9 cellular contexts compared by ENCODE assay signal in the genomic region with DNA sequence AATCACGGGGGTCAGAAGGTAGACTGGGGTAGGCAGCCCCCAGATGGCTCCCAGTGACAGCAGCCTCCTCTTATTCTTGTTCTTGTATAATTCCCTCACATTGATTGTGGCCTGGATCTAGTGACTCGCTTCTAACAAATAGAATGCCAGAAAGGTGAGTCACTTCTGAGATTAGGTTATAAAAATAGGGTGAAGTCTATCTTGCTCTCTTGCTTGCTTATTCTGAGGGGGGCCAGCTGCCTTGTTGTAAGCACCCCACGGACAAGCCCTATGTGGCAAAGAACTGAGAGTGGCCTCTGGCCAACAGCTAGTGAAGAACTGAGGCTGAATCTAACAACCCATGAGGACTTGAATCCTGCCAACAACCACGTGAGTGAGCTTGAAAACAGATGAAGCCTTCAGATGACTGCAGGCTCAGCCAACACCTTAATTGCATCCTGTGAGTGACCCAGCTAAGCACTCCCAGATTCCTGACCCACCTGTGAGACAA. TPM values are rescaled to one million over a fixed set of nuclear protein-coding genes. Genes with fewer than 3 reads are reported as not detected.
DNase-seq lines count a peak whose midpoint lies in the region; ATAC-seq and TF ChIP-seq lines count a peak whose summit lies in the region.
"Had no signal": no experiment of that assay in that cellular context is flagged by ENCODE, and none has a peak within 500 bp of the region (broad histone marks: within the 10 kb centered on the region; RNA-seq: fewer than 3 reads in every experiment).

No MANE protein-coding gene starts in this region.

- DNase-seq in DMS53 (lab: John Stamatoyannopoulos, UW), result peak; percentile 86
- peak; percentile 2 for DNase-seq in RPMI8226
- DNase-seq in fibroblast of the aortic adventitia (ENCODE audit: low read depth), result peak; percentile 91
- DNase-seq in ovary, result peak; percentile 18 to 42 (median 30)
- DNase-seq in Kasumi-1 (lab: John Stamatoyannopoulos, UW), result no peak
- DNase-seq in thyroid gland, result no peak
- DNase-seq: KBM-7 had no signal

- H3K9me3 ChIP-seq in ovary (no peaks in the 10 kb centered on the region), thyroid gland (no peaks in the 10 kb centered on the region)

- TF ChIP-seq POLR2A in ovary (IDR thresholded peaks at IDR 0.05) (no peak), thyroid gland (IDR thresholded peaks at IDR 0.05) (no peak)

- H3K27ac ChIP-seq in ovary (no peak overlapping the region), thyroid gland (no peak overlapping the region)

- no peak for TF ChIP-seq CTCF in fibroblast of the aortic adventitia (IDR thresholded peaks at IDR 0.05; ENCODE audit: insufficient read depth, low read length)
- no peak for TF ChIP-seq CTCF in ovary (IDR thresholded peaks at IDR 0.05)
- no peak for TF ChIP-seq CTCF in thyroid gland (IDR thresholded peaks at IDR 0.05)

- WGBS in ovary, 3 donors, result 16 to 20% (median 17%) methylated on average over 4 of the region's 4 CpGs
- 61 to 68% methylated on average over 4 of the region's 4 CpGs for WGBS in thyroid gland, 2 donors

- intact Hi-C loops in ovary (cut with DNase I) (no loop called here), thyroid gland (cut with DNase I) (no loop called here)

- no peaks in the 10 kb centered on the region for H3K27me3 ChIP-seq in ovary
- H3K27me3 ChIP-seq in thyroid gland, result no peaks in the 10 kb centered on the region

- H3K36me3 ChIP-seq in ovary, result no peaks in the 10 kb centered on the region
- no peaks in the 10 kb centered on the region for H3K36me3 ChIP-seq in thyroid gland

- no peak for TF ChIP-seq EP300 in ovary (IDR thresholded peaks at IDR 0.05)

- no peak overlapping the region for H3K4me3 ChIP-seq in fibroblast of the aortic adventitia (ENCODE audit: low read depth, low read length)
- H3K4me3 ChIP-seq in ovary, result no peak overlapping the region
- H3K4me3 ChIP-seq in thyroid gland (replicated peaks in 1 of 3), result no peak overlapping the region

- no peak for ATAC-seq in GM21381 (IDR thresholded peaks at IDR 0.05; ENCODE audit: unreplicated experiment)
- no peak for ATAC-seq in GM19452 (IDR thresholded peaks at IDR 0.05; ENCODE audit: unreplicated experiment)

- no peaks in the 10 kb centered on the region for H3K4me1 ChIP-seq in ovary (ENCODE audit: insufficient read depth)
- H3K4me1 ChIP-seq in thyroid gland, result no peaks in the 10 kb centered on the region

RNA-seq across cellular contexts. Expression of a gene that starts 15.6 kb away (rescaled TPM):
- 18.8 and 20.2 TPM in 2 replicates for total RNA-seq in fibroblast of the aortic adventitia (ENCODE audit: low replicate concordance)
- 10 to 100 TPM; 22.9 to 31.1 (median 26.4) TPM for total RNA-seq in ovary
- 10 to 100 TPM; 11.2 to 27.2 TPM for polyA plus RNA-seq in ovary
- total RNA-seq in thyroid gland, result 10 to 100 TPM; 29.0 to 45.5 (median 41.0) TPM

Comparison
In these comparisons a context has a peak if more than half of its experiments do, and no peak if none do; other contexts are left out.
1. DNase-seq: peak in DMS53 (single experiment), RPMI8226 (single experiment), fibroblast of the aortic adventitia (single experiment) and ovary (5 of 5); none in Kasumi-1 (0 of 2) and thyroid gland (0 of 2).